21 cellular contexts compared by ENCODE assay signal in genomic region chr10:13719411-13719810, GRCh38.
DNase-seq lines count a peak whose midpoint lies in the region; ATAC-seq, FAIRE-seq and TF ChIP-seq lines count a peak whose summit lies in the region.
"Had no signal": no experiment of that assay in that cellular context is flagged by ENCODE, and none has a peak within 500 bp of the region (broad histone marks: within the 10 kb centered on the region; RNA-seq: fewer than 3 reads in every experiment).

No MANE protein-coding gene starts in this region.

- H3K79me1 ChIP-seq in mesendoderm (ENCODE audit: low read length): no peaks in the 10 kb centered on the region

- H3K4me1 Mint-ChIP-seq in dendritic cell treated with granulocyte-macrophage colony-stimulating factor and Interleukin-4, amounts not matched to agents 40 ng/mL and 50 ng/mL, for 4 days (ENCODE audit: low read depth): peaks cover 52% of the 10 kb centered on the region
- H3K4me1 Mint-ChIP-seq in activated naive CD4-positive, alpha-beta T cell treated with anti-CD3 and anti-CD28 coated beads for 36 hours (ENCODE audit: low read depth): peaks cover 19% of the 10 kb centered on the region

- H2BK15ac ChIP-seq in mesendoderm (replicated peaks; ENCODE audit: low read depth): no peak overlapping the region

- H3K18ac ChIP-seq in mesendoderm (ENCODE audit: low read length): no peak overlapping the region

- H3K27ac Mint-ChIP-seq in dendritic cell treated with granulocyte-macrophage colony-stimulating factor and Interleukin-4, amounts not matched to agents 40 ng/mL and 50 ng/mL, for 4 days: peak overlapping the region; percentile 71
- H3K27ac Mint-ChIP-seq in activated naive CD4-positive, alpha-beta T cell treated with anti-CD3 and anti-CD28 coated beads for 36 hours: no peak overlapping the region
- H3K27ac Mint-ChIP-seq: activated CD4-positive, alpha-beta T cell treated with anti-CD3 and anti-CD28 coated beads for 36 hours; memory B cell; stimulated activated naive CD8-positive, alpha-beta T cell treated with anti-CD3 and anti-CD28 coated beads, Interleukin-15, amount 100 ng/mL, for 72 hours had no signal

- no TSS peak for BruUV-seq in OCI-LY7 (replicated peaks; lab: Mats Ljungman, UMichigan)

- intact Hi-C loops in dendritic cell treated with granulocyte-macrophage colony-stimulating factor and Interleukin-4, amounts not matched to agents 40 ng/mL and 50 ng/mL, for 4 days (cut with micrococcal nuclease): no loop called here
- intact Hi-C loops in stomach (cut with DNase I; ENCODE audit: low total_unique reads) (no loop called here), OCI-LY7 (cut with micrococcal nuclease; ENCODE audit: unreplicated experiment) (no loop called here)
- intact Hi-C loops in activated naive CD4-positive, alpha-beta T cell treated with anti-CD3 and anti-CD28 coated beads for 36 hours (cut with micrococcal nuclease): no loop called here

- DNase-seq in GM12891 (ENCODE audit: insufficient read length, low spot score) (no peak), kidney tubule cell (ENCODE audit: low spot score) (peak; percentile 17), stomach (peak; percentile 42), mesendoderm (no peak), OCI-LY7 (ENCODE audit: low spot score) (no peak)
- DNase-seq in activated naive CD4-positive, alpha-beta T cell treated with anti-CD3 and anti-CD28 coated beads for 36 hours: no peak
- DNase-seq: activated CD4-positive, alpha-beta T cell treated with anti-CD3 and anti-CD28 coated beads for 36 hours; activated effector memory CD4-positive, alpha-beta T cell treated with Interleukin-2 at 50 U/mL for 16 hours; amniotic stem cell; Calu3; NCI-H1092; NCI-H748 treated with DMSO at 0.1 percent for 48 hours; retina; SK-N-SH; stimulated activated naive CD8-positive, alpha-beta T cell treated with anti-CD3 and anti-CD28 coated beads, Interleukin-15, amount 100 ng/mL, for 72 hours had no signal

- no peak overlapping the region for H2AK5ac ChIP-seq in mesendoderm (ENCODE audit: low read length)

- no peak overlapping the region for H3K9ac ChIP-seq in mesendoderm (ENCODE audit: low read length)
- H3K9ac ChIP-seq: SK-N-SH had no signal

- no peak overlapping the region for H3K4ac ChIP-seq in mesendoderm (ENCODE audit: low read depth, low read length)

- no peak for TF ChIP-seq POLR2A in GM12891 (IDR thresholded peaks at IDR 0.05; ENCODE audit: low read depth, low read length)
- TF ChIP-seq POLR2A in stomach (IDR thresholded peaks at IDR 0.05): no peak

- 28 to 53% (median 42%) methylated on average over 5 of the region's 5 CpGs for WGBS in stomach, 5 donors
- WGBS in mesendoderm (ENCODE audit: extremely low coverage, insufficient coverage, low lambda C conversion rate): no CpG with 5 or more reads among the region's 5 CpGs

- H3K79me2 ChIP-seq in mesendoderm (ENCODE audit: control insufficient read depth, insufficient read depth, low read length) (no peaks in the 10 kb centered on the region), OCI-LY7 (ENCODE audit: insufficient read depth, low read depth, low read length) (no peaks in the 10 kb centered on the region)

- H3K9me3 ChIP-seq in stomach (no peaks in the 10 kb centered on the region), OCI-LY7 (ENCODE audit: low read length) (no peaks in the 10 kb centered on the region)
- H3K9me3 ChIP-seq: SK-N-SH had no signal

- no peaks in the 10 kb centered on the region for H3K9me3 Mint-ChIP-seq in dendritic cell treated with granulocyte-macrophage colony-stimulating factor and Interleukin-4, amounts not matched to agents 40 ng/mL and 50 ng/mL, for 4 days
- peaks cover 2% of the 10 kb centered on the region for H3K9me3 Mint-ChIP-seq in activated naive CD4-positive, alpha-beta T cell treated with anti-CD3 and anti-CD28 coated beads for 36 hours
- H3K9me3 Mint-ChIP-seq: stimulated activated naive CD8-positive, alpha-beta T cell treated with anti-CD3 and anti-CD28 coated beads, Interleukin-15, amount 100 ng/mL, for 72 hours had no signal

- H3K27ac ChIP-seq in stomach (peak overlapping the region in 3 of 5 donors; percentile 82 to 84 (median 83)), mesendoderm (ENCODE audit: low read depth, low read length) (no peak overlapping the region), OCI-LY7 (ENCODE audit: low read depth, low read length, poor library complexity, severe bottlenecking) (no peak overlapping the region)

- peaks cover 22 to 42% (median 34%) of the 10 kb centered on the region in 4 donors for H3K4me1 ChIP-seq in stomach
- H3K4me1 ChIP-seq in mesendoderm (ENCODE audit: control insufficient read depth, low read depth, low read length): no peaks in the 10 kb centered on the region
- H3K4me1 ChIP-seq in OCI-LY7 (ENCODE audit: insufficient read depth, low read length, poor library complexity, severe bottlenecking): no peaks in the 10 kb centered on the region

- peaks cover 3% of the 10 kb centered on the region for H3K27me3 Mint-ChIP-seq in dendritic cell treated with granulocyte-macrophage colony-stimulating factor and Interleukin-4, amounts not matched to agents 40 ng/mL and 50 ng/mL, for 4 days
- no peaks in the 10 kb centered on the region for H3K27me3 Mint-ChIP-seq in activated naive CD4-positive, alpha-beta T cell treated with anti-CD3 and anti-CD28 coated beads for 36 hours (ENCODE audit: low read depth)
- H3K27me3 Mint-ChIP-seq: stimulated activated naive CD8-positive, alpha-beta T cell treated with anti-CD3 and anti-CD28 coated beads, Interleukin-15, amount 100 ng/mL, for 72 hours had no signal

- H4K8ac ChIP-seq in mesendoderm (ENCODE audit: low read depth, low read length): no peak overlapping the region

- no peak overlapping the region for H2AFZ ChIP-seq in OCI-LY7 (ENCODE audit: low read length)

- no peaks in the 10 kb centered on the region for H4K20me1 ChIP-seq in OCI-LY7 (ENCODE audit: insufficient read depth, low read length)

- peaks cover 0 to 3% (median 0%) of the 10 kb centered on the region in 4 donors for H3K36me3 ChIP-seq in stomach
- no peaks in the 10 kb centered on the region for H3K36me3 ChIP-seq in mesendoderm (ENCODE audit: control insufficient read depth, insufficient read depth, low read length)
- H3K36me3 ChIP-seq in OCI-LY7 (ENCODE audit: insufficient read depth, low read length): no peaks in the 10 kb centered on the region

- no peak overlapping the region for H3K4me3 Mint-ChIP-seq in dendritic cell treated with granulocyte-macrophage colony-stimulating factor and Interleukin-4, amounts not matched to agents 40 ng/mL and 50 ng/mL, for 4 days
- no peak overlapping the region for H3K4me3 Mint-ChIP-seq in activated naive CD4-positive, alpha-beta T cell treated with anti-CD3 and anti-CD28 coated beads for 36 hours
- H3K4me3 Mint-ChIP-seq: activated CD4-positive, alpha-beta T cell treated with anti-CD3 and anti-CD28 coated beads for 36 hours; memory B cell had no signal

- TF ChIP-seq EP300 in stomach (IDR thresholded peaks at IDR 0.05): no peak

- ATAC-seq in GM19324 (IDR thresholded peaks at IDR 0.05; ENCODE audit: low FRiP score, unreplicated experiment): no peak
- ATAC-seq: activated CD4-positive, alpha-beta T cell treated with anti-CD3 and anti-CD28 coated beads for 36 hours; stimulated activated naive CD8-positive, alpha-beta T cell treated with anti-CD3 and anti-CD28 coated beads, Interleukin-15, amount 100 ng/mL, for 72 hours had no signal

- FAIRE-seq in GM12891 (lab: Jason Lieb, UNC): peak; percentile 68
- FAIRE-seq: colon, endothelial cell of umbilical vein, GM12878 had no signal

- no peak overlapping the region for H3K4me2 ChIP-seq in mesendoderm (ENCODE audit: low read length)
- no peak overlapping the region for H3K4me2 ChIP-seq in OCI-LY7 (ENCODE audit: low read length)

- CTCF ChIA-PET in activated naive CD4-positive, alpha-beta T cell treated with anti-CD3 and anti-CD28 coated beads for 36 hours (lab: Charles Lee): interaction anchor here (0.6 to 2.1 kb wide), 2 partner anchors 60 to 824 kb away, joined by 3 to 6 read pairs; no protein-coding TSS in a partner anchor
- CTCF ChIA-PET in OCI-LY7 (lab: Charles Lee; ENCODE audit: unreplicated experiment): no interaction called here

- H3K56ac ChIP-seq in mesendoderm (ENCODE audit: low read length): no peak overlapping the region

- H3K4me3 ChIP-seq in stomach (peak overlapping the region in 1 of 4 donors; percentile 39), mesendoderm (ENCODE audit: low read length) (no peak overlapping the region), OCI-LY7 (ENCODE audit: low read depth, low read length, poor library complexity, severe bottlenecking) (no peak overlapping the region)

- no peaks in the 10 kb centered on the region for H3K36me3 Mint-ChIP-seq in dendritic cell treated with granulocyte-macrophage colony-stimulating factor and Interleukin-4, amounts not matched to agents 40 ng/mL and 50 ng/mL, for 4 days (ENCODE audit: low read depth)
- H3K36me3 Mint-ChIP-seq in activated naive CD4-positive, alpha-beta T cell treated with anti-CD3 and anti-CD28 coated beads for 36 hours (ENCODE audit: low read depth): no peaks in the 10 kb centered on the region
- H3K36me3 Mint-ChIP-seq: memory B cell had no signal

- POLR2A ChIA-PET in OCI-LY7 (lab: Charles Lee): interaction anchor here (0.6 kb wide), 1 partner anchor 12 kb away, joined by 3 read pairs; no protein-coding TSS in a partner anchor

- no peak overlapping the region for H3K23ac ChIP-seq in mesendoderm (ENCODE audit: low read length)

- H3K9me2 ChIP-seq in OCI-LY7 (ENCODE audit: insufficient read depth, low read length): no peaks in the 10 kb centered on the region
- H3K9me2 ChIP-seq: SK-N-SH had no signal

- no peak overlapping the region for H4K5ac ChIP-seq in mesendoderm (ENCODE audit: low read length)

- no peak overlapping the region for H2BK5ac ChIP-seq in mesendoderm (ENCODE audit: low read length)

- no peak for TF ChIP-seq CTCF in stomach (IDR thresholded peaks at IDR 0.05)
- no peak for TF ChIP-seq CTCF in OCI-LY7 (conservative IDR thresholded peaks at IDR 0.05; ENCODE audit: low read length)

- H2BK120ac ChIP-seq in mesendoderm (ENCODE audit: low read depth, low read length): no peak overlapping the region

- H3K27me3 ChIP-seq in stomach (no peaks in the 10 kb centered on the region), mesendoderm (ENCODE audit: insufficient read depth, low read length, poor library complexity) (no peaks in the 10 kb centered on the region)

TF ChIP-seq in GM12891, 5 proteins besides CTCF, POLR2A, EP300 and RAD21:
- TF ChIP-seq POLR2AphosphoS5 (IDR thresholded peaks at IDR 0.05; ENCODE audit: low read depth, low read length) (no peak), PAX5 (IDR thresholded peaks at IDR 0.05; ENCODE audit: insufficient read depth, low read length, severe bottlenecking) (no peak), TAF1 (IDR thresholded peaks at IDR 0.05; ENCODE audit: low read depth, low read length) (no peak)

Comparison
In these comparisons a context has a peak if more than half of its experiments do, and no peak if none do; other contexts are left out.
1. DNase-seq: peak in kidney tubule cell (single experiment) and stomach (single experiment); none in GM12891 (single experiment), mesendoderm (single experiment), activated naive CD4-positive, alpha-beta T cell treated with anti-CD3 and anti-CD28 coated beads for 36 hours (single experiment) and OCI-LY7 (single experiment).
2. H3K27ac ChIP-seq: peak in stomach (3 of 5); none in mesendoderm (single experiment) and OCI-LY7 (single experiment).